ENCODE assay signal across 6 cellular contexts in genomic region chr11:65557280-65558001, GRCh38. TPM values are rescaled to one million over a fixed set of nuclear protein-coding genes. Genes with fewer than 3 reads are reported as not detected.
A peak's percentile ranks its signal among the peaks of the same experiment; 100 is the strongest.
DNase-seq lines count a peak whose midpoint lies in the region; ATAC-seq and TF ChIP-seq lines count a peak whose summit lies in the region.

No MANE protein-coding gene starts in this region.

- H3K36me3 Mint-ChIP-seq in T-helper 1 cell treated with Interleukin-12 subunit alpha and Interleukin-12 subunit beta and Interleukin-4 antibody, amounts not matched to agents 30 μg/mL and 1 μg/mL, for 36 hours (ENCODE audit: low read depth), result peaks cover 6% of the 10 kb centered on the region
- H3K36me3 Mint-ChIP-seq in stimulated activated memory B cell treated with anti-CD40 and anti-IgM and Interleukin-4, amounts not matched to agents 10 μg/mL and 1 μg/mL and 100 μg/mL, for 72 hours, result no peaks in the 10 kb centered on the region

- no peaks in the 10 kb centered on the region for H3K27me3 Mint-ChIP-seq in T-helper 1 cell treated with Interleukin-12 subunit alpha and Interleukin-12 subunit beta and Interleukin-4 antibody, amounts not matched to agents 30 μg/mL and 1 μg/mL, for 36 hours (ENCODE audit: low read depth)
- no peaks in the 10 kb centered on the region for H3K27me3 Mint-ChIP-seq in stimulated activated memory B cell treated with anti-CD40 and anti-IgM and Interleukin-4, amounts not matched to agents 10 μg/mL and 1 μg/mL and 100 μg/mL, for 72 hours

- H3K27me3 ChIP-seq in esophagus muscularis mucosa, result no peaks in the 10 kb centered on the region
- H3K27me3 ChIP-seq in foreskin keratinocyte, result no peaks in the 10 kb centered on the region

- H3K9me3 ChIP-seq in esophagus muscularis mucosa, result no peaks in the 10 kb centered on the region

- H3K4me3 ChIP-seq in esophagus muscularis mucosa, result peak overlapping the region; percentile 70 to 74 (median 72)

- H3K27ac ChIP-seq in esophagus muscularis mucosa (replicated peaks in 1 of 4) (peak overlapping the region; percentile 87 to 99 (median 97)), foreskin keratinocyte (no peak overlapping the region)

- peaks cover 59 to 88% (median 79%) of the 10 kb centered on the region in 4 donors for H3K4me1 ChIP-seq in esophagus muscularis mucosa
- H3K4me1 ChIP-seq in foreskin keratinocyte, result peaks cover 15% of the 10 kb centered on the region

- 5% methylated on average over 20 of the region's 47 CpGs for WGBS in esophagus muscularis mucosa

- no peak for DNase-seq in esophagus muscularis mucosa (ENCODE audit: extremely low spot score)
- DNase-seq in foreskin keratinocyte, result no peak
- DNase-seq in germinal center (ENCODE audit: low spot score), result no peak

- TF ChIP-seq CTCF in esophagus muscularis mucosa (IDR thresholded peaks at IDR 0.05), result no peak
- no peak for TF ChIP-seq CTCF in foreskin keratinocyte (conservative IDR thresholded peaks at IDR 0.05)

- no peak for TF ChIP-seq POLR2A in esophagus muscularis mucosa (IDR thresholded peaks at IDR 0.05; ENCODE audit: low read depth)

- peak overlapping the region; percentile 85 for H3K27ac Mint-ChIP-seq in T-helper 1 cell treated with Interleukin-12 subunit alpha and Interleukin-12 subunit beta and Interleukin-4 antibody, amounts not matched to agents 30 μg/mL and 1 μg/mL, for 36 hours
- H3K27ac Mint-ChIP-seq in stimulated activated memory B cell treated with anti-CD40 and anti-IgM and Interleukin-4, amounts not matched to agents 10 μg/mL and 1 μg/mL and 100 μg/mL, for 72 hours, result peak overlapping the region; percentile 71

- TF ChIP-seq EP300 in esophagus muscularis mucosa (IDR thresholded peaks at IDR 0.05), result peak; percentile 77

- ATAC-seq in stimulated activated memory B cell treated with anti-CD40 and anti-IgM and Interleukin-4, amounts not matched to agents 10 μg/mL and 1 μg/mL and 100 μg/mL, for 72 hours, result peak; percentile 6
- ATAC-seq in foreskin keratinocyte (no peak), GM21619 (IDR thresholded peaks at IDR 0.05; ENCODE audit: unreplicated experiment) (no peak)

- no peaks in the 10 kb centered on the region for H3K9me3 Mint-ChIP-seq in T-helper 1 cell treated with Interleukin-12 subunit alpha and Interleukin-12 subunit beta and Interleukin-4 antibody, amounts not matched to agents 30 μg/mL and 1 μg/mL, for 36 hours
- H3K9me3 Mint-ChIP-seq in stimulated activated memory B cell treated with anti-CD40 and anti-IgM and Interleukin-4, amounts not matched to agents 10 μg/mL and 1 μg/mL and 100 μg/mL, for 72 hours, result no peaks in the 10 kb centered on the region

- H3K4me3 Mint-ChIP-seq in T-helper 1 cell treated with Interleukin-12 subunit alpha and Interleukin-12 subunit beta and Interleukin-4 antibody, amounts not matched to agents 30 μg/mL and 1 μg/mL, for 36 hours, result peak overlapping the region; percentile 86
- H3K4me3 Mint-ChIP-seq in stimulated activated memory B cell treated with anti-CD40 and anti-IgM and Interleukin-4, amounts not matched to agents 10 μg/mL and 1 μg/mL and 100 μg/mL, for 72 hours, result peak overlapping the region; percentile 56

- peaks cover 46% of the 10 kb centered on the region for H3K4me1 Mint-ChIP-seq in T-helper 1 cell treated with Interleukin-12 subunit alpha and Interleukin-12 subunit beta and Interleukin-4 antibody, amounts not matched to agents 30 μg/mL and 1 μg/mL, for 36 hours (ENCODE audit: low read depth)
- H3K4me1 Mint-ChIP-seq in stimulated activated memory B cell treated with anti-CD40 and anti-IgM and Interleukin-4, amounts not matched to agents 10 μg/mL and 1 μg/mL and 100 μg/mL, for 72 hours, result peaks cover 66% of the 10 kb centered on the region

- peaks cover 0 to 19% (median 16%) of the 10 kb centered on the region in 4 donors for H3K36me3 ChIP-seq in esophagus muscularis mucosa

- intact Hi-C loops in esophagus muscularis mucosa (cut with DNase I), result no loop called here

RNA-seq across cellular contexts. Expression of gene LTBP3, which starts 0.7 kb away (rescaled TPM):
- total RNA-seq in esophagus muscularis mucosa (100 to 1,000 TPM; 107 to 208 (median 137) TPM), foreskin keratinocyte (11.5 and 15.1 TPM in 2 replicates)
- polyA plus RNA-seq in foreskin keratinocyte, result 14.8 and 19.3 TPM in 2 replicates

RNA-seq across cellular contexts. Expression of gene ZNRD2, which starts 12.8 kb away (rescaled TPM):
- total RNA-seq in esophagus muscularis mucosa (10 to 100 TPM; 43.6 to 77.3 (median 63.3) TPM), foreskin keratinocyte (77.3 and 78.6 TPM in 2 replicates)
- 119 and 123 TPM in 2 replicates for polyA plus RNA-seq in foreskin keratinocyte

RNA-seq across cellular contexts. Expression of gene FAM89B, which starts 14.9 kb away (rescaled TPM):
- 10 to 100 TPM; 47.9 to 90.4 (median 75.0) TPM for total RNA-seq in esophagus muscularis mucosa
- 21.2 and 32.0 TPM in 2 replicates for total RNA-seq in foreskin keratinocyte
- polyA plus RNA-seq in foreskin keratinocyte, result 31.4 and 45.1 TPM in 2 replicates

RNA-seq across cellular contexts. Expression of gene EHBP1L1, which starts 18.4 kb away (rescaled TPM):
- total RNA-seq in esophagus muscularis mucosa (100 to 1,000 TPM; 186 to 472 (median 293) TPM), foreskin keratinocyte (26.3 and 26.6 TPM in 2 replicates)
- polyA plus RNA-seq in foreskin keratinocyte, result 14.7 and 16.8 TPM in 2 replicates

RNA-seq across cellular contexts. Expression of gene SCYL1, which starts 32.6 kb away (rescaled TPM):
- total RNA-seq in esophagus muscularis mucosa, result 100 to 1,000 TPM in 2 of 4 donors, 10 to 100 TPM in 2; 74.3 to 115 (median 104) TPM
- 62.2 and 66.1 TPM in 2 replicates for total RNA-seq in foreskin keratinocyte
- polyA plus RNA-seq in foreskin keratinocyte, result 62.0 and 62.8 TPM in 2 replicates
